8 cellular contexts compared by ENCODE assay signal in the genomic region with DNA sequence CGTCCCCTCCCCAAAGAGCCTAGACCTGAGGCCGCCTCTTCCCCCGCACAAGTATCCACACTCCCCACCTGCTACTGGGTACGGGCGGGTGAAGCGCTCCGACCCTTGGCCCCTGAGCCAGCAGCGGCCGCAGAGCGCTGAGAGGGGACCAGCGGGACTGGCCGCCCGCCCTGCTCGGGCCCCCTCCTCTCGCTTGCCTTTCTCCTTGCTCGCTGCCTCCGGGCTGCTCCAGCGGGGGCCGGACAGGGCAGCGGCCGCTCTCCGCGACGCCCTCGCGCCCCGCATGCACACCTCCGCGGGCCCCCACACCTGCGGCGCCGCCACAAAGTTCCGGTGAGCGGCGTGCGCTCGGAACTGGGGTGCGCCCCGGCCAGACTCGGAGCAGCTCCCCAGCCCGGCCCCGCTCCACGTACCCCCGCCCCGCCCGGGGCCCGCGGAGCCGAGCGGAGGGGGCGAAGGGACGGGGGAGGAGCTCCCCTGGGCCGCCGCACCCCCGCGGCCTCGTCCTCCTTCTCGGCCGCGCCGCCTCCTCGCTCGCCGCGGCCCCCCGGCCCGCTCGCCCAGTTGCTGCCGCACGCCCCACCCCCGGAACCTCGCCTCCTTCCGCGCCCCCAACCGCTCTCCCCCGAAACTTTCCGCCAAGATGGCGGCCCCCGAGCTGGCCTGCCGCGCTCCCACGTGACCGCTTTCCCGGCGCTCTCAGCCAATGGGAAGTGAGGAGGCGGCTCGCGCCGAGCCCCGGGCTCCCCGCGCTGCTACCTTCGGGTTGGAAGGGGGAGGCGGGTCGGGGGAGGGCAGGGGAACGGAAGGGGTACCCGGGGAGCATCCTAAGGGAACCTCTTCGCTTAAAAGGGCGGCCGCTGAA. TPM values are rescaled to one million over a fixed set of nuclear protein-coding genes. Genes with fewer than 3 reads are reported as not detected.
DNase-seq lines count a peak whose midpoint lies in the region; ATAC-seq and TF ChIP-seq lines count a peak whose summit lies in the region.

No MANE protein-coding gene starts in this region.

- ATAC-seq in GM19023 (IDR thresholded peaks at IDR 0.05; ENCODE audit: unreplicated experiment) (peak; percentile 79), HG03175 (IDR thresholded peaks at IDR 0.05; ENCODE audit: unreplicated experiment) (peak; percentile 77)
- peak; percentile 79 for ATAC-seq in central memory CD8-positive, alpha-beta T cell (replicated peaks; ENCODE audit: extremely low read depth, poor library complexity, severe bottlenecking)

- no peaks in the 10 kb centered on the region for H3K27me3 Mint-ChIP-seq in central memory CD8-positive, alpha-beta T cell

- no peaks in the 10 kb centered on the region for H3K27me3 ChIP-seq in kidney epithelial cell (ENCODE audit: control insufficient read depth, insufficient read depth, low read length)

- peak overlapping the region; percentile 92 for H3K4me3 Mint-ChIP-seq in central memory CD8-positive, alpha-beta T cell

- no peaks in the 10 kb centered on the region for H3K9me3 Mint-ChIP-seq in central memory CD8-positive, alpha-beta T cell

- no peak for TF ChIP-seq CTCF in kidney epithelial cell (IDR thresholded peaks at IDR 0.05; ENCODE audit: insufficient read depth, low read length, poor library complexity, severe bottlenecking)

- H3K36me3 Mint-ChIP-seq in central memory CD8-positive, alpha-beta T cell (ENCODE audit: insufficient read depth): peaks cover 5% of the 10 kb centered on the region

- no peaks in the 10 kb centered on the region for H3K36me3 ChIP-seq in kidney epithelial cell (ENCODE audit: control insufficient read depth, insufficient read depth, low read length)

- DNase-seq in AG08395 (ENCODE audit: low spot score): peak; percentile 93
- peak; percentile 94 for DNase-seq in NCI-H2227 (lab: John Stamatoyannopoulos, UW; ENCODE audit: unreplicated experiment)
- DNase-seq in activated CD4-positive, CD25-positive, alpha-beta regulatory T cell treated with anti-CD3 and anti-CD28 coated beads, Interleukin-2, amount 50 U/mL, for 16 hours (ENCODE audit: low read depth, low spot score): peak; percentile 78
- DNase-seq in central memory CD8-positive, alpha-beta T cell (ENCODE audit: low spot score in 2 of 2): peak; percentile 68 to 71
- no peak for DNase-seq in kidney epithelial cell (ENCODE audit: low read depth)
- peak; percentile 94 for DNase-seq in stimulated activated CD4-positive, alpha-beta T cell treated with anti-CD3 and anti-CD28 coated beads, Interleukin-15, amount 100 ng/mL, for 24 hours

- H3K4me3 ChIP-seq in kidney epithelial cell (ENCODE audit: low read depth, low read length): peak overlapping the region; percentile 61

- H3K27ac Mint-ChIP-seq in central memory CD8-positive, alpha-beta T cell (ENCODE audit: low read depth): peak overlapping the region; percentile 88

- H3K4me1 Mint-ChIP-seq in central memory CD8-positive, alpha-beta T cell: peaks cover 29% of the 10 kb centered on the region

RNA-seq across cellular contexts. Expression of a gene that starts 0.7 kb away (rescaled TPM):
- total RNA-seq in kidney epithelial cell: 94.6 and 127 TPM in 2 replicates
